Comparison of ENCODE assay signal across 8 cellular contexts in the genomic region with DNA sequence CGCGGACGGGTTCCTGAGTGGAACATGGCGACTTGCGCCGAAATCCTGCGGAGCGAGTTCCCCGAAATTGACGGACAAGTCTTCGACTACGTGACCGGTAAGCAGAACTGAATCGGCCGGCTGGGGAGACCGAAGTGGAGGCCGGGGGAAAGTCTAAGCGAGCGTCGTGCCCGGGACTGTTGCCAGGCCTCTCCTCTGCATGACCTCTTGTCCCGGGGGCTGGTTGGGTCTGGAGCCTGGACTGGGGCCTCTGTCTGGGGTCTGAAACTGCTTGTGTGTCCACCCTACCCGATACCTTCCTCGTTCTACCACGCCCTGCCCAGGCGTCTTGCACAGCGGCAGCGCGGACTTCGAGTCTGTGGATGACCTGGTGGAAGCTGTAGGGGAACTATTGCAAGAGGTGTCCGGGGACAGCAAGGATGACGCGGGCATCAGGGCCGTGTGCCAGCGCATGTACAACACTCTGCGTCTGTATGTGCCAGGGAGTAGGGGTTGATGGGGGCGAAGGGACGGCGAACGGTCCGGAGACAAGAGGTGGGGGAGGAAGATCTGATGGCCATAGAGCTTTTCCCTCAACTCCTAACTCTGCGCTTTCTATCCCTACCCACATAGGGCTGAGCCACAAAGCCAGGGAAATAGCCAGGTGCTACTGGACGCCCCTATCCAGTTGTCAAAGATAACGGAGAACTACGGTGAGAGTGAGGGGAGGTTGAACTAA. TPM values are rescaled to one million over a fixed set of nuclear protein-coding genes. Genes with fewer than 3 reads are reported as not detected.
A peak's percentile ranks its signal among the peaks of the same experiment; 100 is the strongest.
DNase-seq lines count a peak whose midpoint lies in the region; ATAC-seq and TF ChIP-seq lines count a peak whose summit lies in the region.

A gene with protein sequence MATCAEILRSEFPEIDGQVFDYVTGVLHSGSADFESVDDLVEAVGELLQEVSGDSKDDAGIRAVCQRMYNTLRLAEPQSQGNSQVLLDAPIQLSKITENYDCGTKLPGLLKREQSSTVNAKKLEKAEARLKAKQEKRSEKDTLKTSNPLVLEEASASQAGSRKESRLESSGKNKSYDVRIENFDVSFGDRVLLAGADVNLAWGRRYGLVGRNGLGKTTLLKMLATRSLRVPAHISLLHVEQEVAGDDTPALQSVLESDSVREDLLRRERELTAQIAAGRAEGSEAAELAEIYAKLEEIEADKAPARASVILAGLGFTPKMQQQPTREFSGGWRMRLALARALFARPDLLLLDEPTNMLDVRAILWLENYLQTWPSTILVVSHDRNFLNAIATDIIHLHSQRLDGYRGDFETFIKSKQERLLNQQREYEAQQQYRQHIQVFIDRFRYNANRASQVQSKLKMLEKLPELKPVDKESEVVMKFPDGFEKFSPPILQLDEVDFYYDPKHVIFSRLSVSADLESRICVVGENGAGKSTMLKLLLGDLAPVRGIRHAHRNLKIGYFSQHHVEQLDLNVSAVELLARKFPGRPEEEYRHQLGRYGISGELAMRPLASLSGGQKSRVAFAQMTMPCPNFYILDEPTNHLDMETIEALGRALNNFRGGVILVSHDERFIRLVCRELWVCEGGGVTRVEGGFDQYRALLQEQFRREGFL (plus strand): TSS at position 16 of the 718 bp plus-strand sequence. CDS start 9 bp downstream, at position 25.

- peak; percentile 2 for ATAC-seq in GM21786 (IDR thresholded peaks at IDR 0.05; ENCODE audit: unreplicated experiment)

- intact Hi-C loops in mammary epithelial cell (cut with micrococcal nuclease), result loop anchor here (1.0 to 5.0 kb wide), 3 partner anchors 31 to 52 kb away; partner anchors contain the start of genes DVL3 and EIF2B5

- H3K4me1 ChIP-seq in MM.1S (ENCODE audit: low read length) (peaks cover 10% of the 10 kb centered on the region), mammary epithelial cell (ENCODE audit: insufficient read depth, low read length) (peaks cover 19% of the 10 kb centered on the region), subcutaneous abdominal adipose tissue (ENCODE audit: control insufficient read depth in 5 of 5, insufficient read depth in 5 of 5, low read length in 5 of 5) (peaks cover 3 to 38% (median 24%) of the 10 kb centered on the region in 5 donors)

- H4K20me1 ChIP-seq in MM.1S (ENCODE audit: insufficient read depth, low read length), result no peaks in the 10 kb centered on the region
- no peaks in the 10 kb centered on the region for H4K20me1 ChIP-seq in mammary epithelial cell (ENCODE audit: insufficient read depth, low read length)

- H3K9ac ChIP-seq in MM.1S (ENCODE audit: low read length) (peak within 1 kb of the TSS; percentile 91), mammary epithelial cell (ENCODE audit: insufficient read depth, low read length) (peak within 1 kb of the TSS; percentile 78), subcutaneous abdominal adipose tissue (ENCODE audit: low read length in 5 of 5) (peak within 1 kb of the TSS; percentile 71 to 94 (median 78))

- H3K4me3 ChIP-seq in GM12864 (ENCODE audit: low read depth, low read length) (peak within 1 kb of the TSS; percentile 83), MM.1S (ENCODE audit: low read length) (peak within 1 kb of the TSS; percentile 99), mammary epithelial cell (replicated peaks in 1 of 3; ENCODE audit: insufficient read depth in 1 of 3, low read depth in 2 of 3, low read length in 3 of 3) (peak within 1 kb of the TSS; percentile 44 to 95 (median 71)), subcutaneous abdominal adipose tissue (ENCODE audit: low read depth in 1 of 5, low read length in 5 of 5) (peak within 1 kb of the TSS; percentile 83 to 96 (median 93))

- H2AFZ ChIP-seq in MM.1S (ENCODE audit: low read length) (peak within 1 kb of the TSS; percentile 79), mammary epithelial cell (ENCODE audit: low read depth, low read length) (peak within 1 kb of the TSS; percentile 81)

- dilution Hi-C loops in mammary epithelial cell (cut with HindIII; ENCODE audit: low sequenced_read_pairs), result no loop called here

- H3K9me3 ChIP-seq in MM.1S (replicated peaks; ENCODE audit: insufficient read depth, low read length) (no peaks in the 10 kb centered on the region), mammary epithelial cell (replicated peaks; ENCODE audit: insufficient read depth, low read length) (no peaks in the 10 kb centered on the region), subcutaneous abdominal adipose tissue (ENCODE audit: control insufficient read depth in 5 of 5, low read length in 5 of 5) (no peaks in the 10 kb centered on the region)

- DNase-seq in GM12864 (ENCODE audit: low read depth) (no peak), MM.1S (no peak), mammary epithelial cell (no peak), NCI-H1694 treated with DMSO at 0.1 percent for 48 hours (lab: John Stamatoyannopoulos, UW) (no peak), COR-L47 (lab: John Stamatoyannopoulos, UW) (no peak)

- H3F3A ChIP-seq in MM.1S (ENCODE audit: insufficient read depth, low read length), result no peaks in the 10 kb centered on the region

- BruUV-seq in mammary epithelial cell (replicated peaks; lab: Mats Ljungman, UMichigan), result no TSS peak

- H3K27me3 ChIP-seq in MM.1S (replicated peaks; ENCODE audit: insufficient read depth, low read length) (no peaks in the 10 kb centered on the region), mammary epithelial cell (ENCODE audit: insufficient read depth, low read length) (no peaks in the 10 kb centered on the region), layer of hippocampus (ENCODE audit: control insufficient read depth, insufficient read depth, low read length) (no peaks in the 10 kb centered on the region), subcutaneous abdominal adipose tissue (ENCODE audit: control insufficient read depth in 5 of 5, insufficient read depth in 4 of 5, low read length in 5 of 5) (no peaks in the 10 kb centered on the region)

- H3K79me2 ChIP-seq in MM.1S (ENCODE audit: low read length) (peaks cover 45% of the 10 kb centered on the region), mammary epithelial cell (ENCODE audit: insufficient read depth, low read length) (peaks cover 46% of the 10 kb centered on the region)

- CTCF ChIA-PET in mammary epithelial cell (lab: Charles Lee; ENCODE audit: low non-redundant PET), result no interaction called here

- TF ChIP-seq CTCF in GM12864 (IDR thresholded peaks at IDR 0.05; ENCODE audit: low read depth, low read length, missing control alignments), result no peak
- no peak for TF ChIP-seq CTCF in MM.1S (IDR thresholded peaks at IDR 0.05; ENCODE audit: low read length)
- no peak for TF ChIP-seq CTCF in mammary epithelial cell (conservative IDR thresholded peaks at IDR 0.05 in 1 of 2, IDR thresholded peaks at IDR 0.05 in 1 of 2; ENCODE audit: extremely low read depth in 1 of 2, insufficient read depth in 1 of 2, low read depth in 1 of 2, low read length in 2 of 2)

- in situ Hi-C loops in mammary epithelial cell (cut with MboI; ENCODE audit: low sequenced_read_pairs in 2 of 2), result no loop called here

- no peaks in the 10 kb centered on the region for H3K9me2 ChIP-seq in MM.1S (replicated peaks; ENCODE audit: insufficient read depth, low read length)

- H3K27ac ChIP-seq in MM.1S (ENCODE audit: low read length) (peak within 1 kb of the TSS; percentile 51; the same call in 1 of the 2 replicates), mammary epithelial cell (ENCODE audit: insufficient read depth, low read depth, low read length) (peak within 1 kb of the TSS; percentile 54), layer of hippocampus (ENCODE audit: low read depth, low read length) (peak within 1 kb of the TSS; percentile 85), subcutaneous abdominal adipose tissue (ENCODE audit: low read depth, low read length) (peak within 1 kb of the TSS; percentile 97)

- H3K4me2 ChIP-seq in MM.1S (ENCODE audit: low read depth, low read length), result peak within 1 kb of the TSS; percentile 83
- H3K4me2 ChIP-seq in mammary epithelial cell (ENCODE audit: insufficient read depth, low read depth, low read length), result peak within 1 kb of the TSS; percentile 82

- H3K36me3 ChIP-seq in MM.1S (replicated peaks; ENCODE audit: insufficient read depth, low read length), result peaks cover 15% of the 10 kb centered on the region
- peaks cover 32% of the 10 kb centered on the region for H3K36me3 ChIP-seq in mammary epithelial cell (ENCODE audit: insufficient read depth, low read length)
- peaks cover 19 to 72% (median 62%) of the 10 kb centered on the region in 5 donors for H3K36me3 ChIP-seq in subcutaneous abdominal adipose tissue (ENCODE audit: control insufficient read depth in 5 of 5, insufficient read depth in 5 of 5, low read length in 5 of 5)

- 3% methylated on average over 20 of the region's 45 CpGs for WGBS in mammary epithelial cell (ENCODE audit: low coverage, missing lambda C conversion rate)

RNA-seq across cellular contexts. Expression of the gene that starts here (rescaled TPM):
- 10 to 100 TPM; 50.8 to 58.2 TPM for total RNA-seq in mammary epithelial cell
- 47.4 TPM for polyA plus RNA-seq in mammary epithelial cell
- polyA minus RNA-seq in mammary epithelial cell, result 98.9 TPM
